In the genomic region with DNA sequence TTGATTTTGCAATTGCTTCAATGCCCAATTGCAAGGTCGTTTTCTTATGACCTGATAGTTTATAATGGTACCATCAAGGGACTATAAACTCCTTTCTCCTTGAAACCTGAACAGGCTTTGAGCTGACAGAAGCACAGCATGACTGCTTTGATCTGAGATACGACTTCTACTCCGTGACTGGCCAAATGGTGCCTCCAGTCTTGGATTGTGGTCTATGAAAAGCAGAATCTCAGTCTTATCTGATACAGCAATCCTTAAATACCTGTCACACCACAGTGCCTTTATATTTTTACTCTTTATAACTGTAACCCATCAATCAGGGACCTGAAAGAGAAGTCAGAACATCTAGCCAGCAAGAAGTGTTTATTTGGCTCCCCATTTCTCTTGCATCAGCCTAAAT, we compare ENCODE assay signal across 15 cellular contexts.
DNase-seq lines count a peak whose midpoint lies in the region; ATAC-seq, FAIRE-seq and TF ChIP-seq lines count a peak whose summit lies in the region.
"Had no signal": no experiment of that assay in that cellular context is flagged by ENCODE, and none has a peak within 500 bp of the region (broad histone marks: within the 10 kb centered on the region; RNA-seq: fewer than 3 reads in every experiment).

No MANE protein-coding gene starts in this region.

- H3K9me3 ChIP-seq in mesodermal cell (ENCODE audit: control insufficient read depth, low read length) (no peaks in the 10 kb centered on the region), mucosa of descending colon (no peaks in the 10 kb centered on the region)

- H3K4me3 ChIP-seq in mesodermal cell (ENCODE audit: extremely low read depth, insufficient read depth, low read length, poor library complexity, severe bottlenecking) (no peak overlapping the region), mucosa of descending colon (no peak overlapping the region)
- H3K4me3 ChIP-seq: BLaER1 treated with 17β-estradiol and CSF1 and Interleukin-3, amounts not matched to agents 10 nM and 100 nM had no signal

- CTCF ChIA-PET in activated CD8-positive, alpha-beta T cell treated with anti-CD3 and anti-CD28 coated beads for 36 hours (lab: Charles Lee), result interaction anchor here (1.9 kb wide), 1 partner anchor 12 kb away, joined by 4 read pairs; no protein-coding TSS in a partner anchor
- CTCF ChIA-PET in activated CD8-positive, alpha-beta T cell treated with anti-CD3 and anti-CD28 coated beads, Interleukin-2, amount 10 ng/mL, durations not matched to agents 7 days and 5 days (lab: Charles Lee), result no interaction called here

- H3K27me3 Mint-ChIP-seq in activated CD8-positive, alpha-beta T cell treated with anti-CD3 and anti-CD28 coated beads for 36 hours, result no peaks in the 10 kb centered on the region
- H3K27me3 Mint-ChIP-seq in activated CD8-positive, alpha-beta T cell treated with anti-CD3 and anti-CD28 coated beads, Interleukin-2, amount 10 ng/mL, durations not matched to agents 7 days and 5 days (ENCODE audit: low read depth), result no peaks in the 10 kb centered on the region
- H3K27me3 Mint-ChIP-seq: CD4-positive, CD25-positive, alpha-beta regulatory T cell had no signal

- intact Hi-C loops in activated CD8-positive, alpha-beta T cell treated with anti-CD3 and anti-CD28 coated beads for 36 hours (cut with micrococcal nuclease), result no loop called here
- intact Hi-C loops in mucosa of descending colon (cut with DNase I, micrococcal nuclease), result no loop called here

- H3K36me3 ChIP-seq in mesodermal cell (ENCODE audit: control insufficient read depth, insufficient read depth, low read length), result peaks cover 7% of the 10 kb centered on the region
- H3K36me3 ChIP-seq in mucosa of descending colon (ENCODE audit: low read depth), result no peaks in the 10 kb centered on the region

- peaks cover 15% of the 10 kb centered on the region for H3K36me3 Mint-ChIP-seq in activated CD8-positive, alpha-beta T cell treated with anti-CD3 and anti-CD28 coated beads for 36 hours (ENCODE audit: low read depth)
- peaks cover 48% of the 10 kb centered on the region for H3K36me3 Mint-ChIP-seq in activated CD8-positive, alpha-beta T cell treated with anti-CD3 and anti-CD28 coated beads, Interleukin-2, amount 10 ng/mL, durations not matched to agents 7 days and 5 days (ENCODE audit: low read depth)

- peak overlapping the region; percentile 38 for H3K27ac Mint-ChIP-seq in activated CD8-positive, alpha-beta T cell treated with anti-CD3 and anti-CD28 coated beads for 36 hours
- H3K27ac Mint-ChIP-seq in activated CD8-positive, alpha-beta T cell treated with anti-CD3 and anti-CD28 coated beads, Interleukin-2, amount 10 ng/mL, durations not matched to agents 7 days and 5 days, result no peak overlapping the region
- H3K27ac Mint-ChIP-seq: CD4-positive, CD25-positive, alpha-beta regulatory T cell had no signal

- H3K4me1 ChIP-seq in mesodermal cell (ENCODE audit: control insufficient read depth, insufficient read depth, low read length, poor library complexity, severe bottlenecking), result no peaks in the 10 kb centered on the region
- H3K4me1 ChIP-seq in mucosa of descending colon (ENCODE audit: low read depth), result no peaks in the 10 kb centered on the region

- WGBS in mesodermal cell (ENCODE audit: insufficient coverage in 2 of 2), 2 experiments, result 50% methylated on average over 1 of the region's 3 CpGs; no CpG with 5 or more reads in 1 of the 2 experiments

- no peak for ATAC-seq in activated CD8-positive, alpha-beta T cell treated with anti-CD3 and anti-CD28 coated beads for 36 hours
- no peak for ATAC-seq in activated CD8-positive, alpha-beta T cell treated with anti-CD3 and anti-CD28 coated beads, Interleukin-2, amount 10 ng/mL, durations not matched to agents 7 days and 5 days
- no peak for ATAC-seq in mucosa of descending colon
- ATAC-seq in HG03095 (IDR thresholded peaks at IDR 0.05; ENCODE audit: unreplicated experiment), result no peak

- peak; percentile 11 for FAIRE-seq in GM19239 (lab: Jason Lieb, UNC)
- FAIRE-seq: GM12892 had no signal

- peak overlapping the region; percentile 1 for H3K27ac ChIP-seq in mesodermal cell (ENCODE audit: low read depth, low read length, severe bottlenecking)
- H3K27ac ChIP-seq: BLaER1 treated with 17β-estradiol and CSF1 and Interleukin-3, amounts not matched to agents 10 nM and 100 nM had no signal

- H3K9me3 Mint-ChIP-seq in activated CD8-positive, alpha-beta T cell treated with anti-CD3 and anti-CD28 coated beads for 36 hours, result no peaks in the 10 kb centered on the region
- no peaks in the 10 kb centered on the region for H3K9me3 Mint-ChIP-seq in activated CD8-positive, alpha-beta T cell treated with anti-CD3 and anti-CD28 coated beads, Interleukin-2, amount 10 ng/mL, durations not matched to agents 7 days and 5 days (ENCODE audit: insufficient read depth)
- H3K9me3 Mint-ChIP-seq: CD4-positive, CD25-positive, alpha-beta regulatory T cell had no signal

- DNase-seq in activated CD8-positive, alpha-beta T cell treated with anti-CD3 and anti-CD28 coated beads for 36 hours, result no peak
- DNase-seq in activated CD8-positive, alpha-beta T cell treated with anti-CD3 and anti-CD28 coated beads, Interleukin-2, amount 10 ng/mL, durations not matched to agents 7 days and 5 days, result no peak
- DNase-seq in GM19239 (ENCODE audit: insufficient read length, low spot score), result no peak
- peak; percentile 72 for DNase-seq in NCI-H69 (lab: John Stamatoyannopoulos, UW)
- DNase-seq in mucosa of descending colon, result no peak
- DNase-seq in T-helper 1 cell, result no peak
- DNase-seq: ACHN; CD4-positive, CD25-positive, alpha-beta regulatory T cell; DND-41; GDM1; HCEC 1CT had no signal

- H3K4me1 Mint-ChIP-seq in activated CD8-positive, alpha-beta T cell treated with anti-CD3 and anti-CD28 coated beads for 36 hours (ENCODE audit: low read depth), result peaks cover 8% of the 10 kb centered on the region
- no peaks in the 10 kb centered on the region for H3K4me1 Mint-ChIP-seq in activated CD8-positive, alpha-beta T cell treated with anti-CD3 and anti-CD28 coated beads, Interleukin-2, amount 10 ng/mL, durations not matched to agents 7 days and 5 days (ENCODE audit: low read depth)

- no peak overlapping the region for H3K4me3 Mint-ChIP-seq in activated CD8-positive, alpha-beta T cell treated with anti-CD3 and anti-CD28 coated beads for 36 hours
- no peak overlapping the region for H3K4me3 Mint-ChIP-seq in activated CD8-positive, alpha-beta T cell treated with anti-CD3 and anti-CD28 coated beads, Interleukin-2, amount 10 ng/mL, durations not matched to agents 7 days and 5 days
- H3K4me3 Mint-ChIP-seq: CD4-positive, CD25-positive, alpha-beta regulatory T cell had no signal

- POLR2A ChIA-PET in activated CD8-positive, alpha-beta T cell treated with anti-CD3 and anti-CD28 coated beads for 36 hours (lab: Charles Lee), result no interaction called here
- POLR2A ChIA-PET in activated CD8-positive, alpha-beta T cell treated with anti-CD3 and anti-CD28 coated beads, Interleukin-2, amount 10 ng/mL, durations not matched to agents 7 days and 5 days (lab: Charles Lee), result no interaction called here

- TF ChIP-seq CTCF in activated CD8-positive, alpha-beta T cell treated with anti-CD3 and anti-CD28 coated beads for 36 hours (IDR thresholded peaks at IDR 0.05), result no peak
- TF ChIP-seq CTCF in mucosa of descending colon (IDR thresholded peaks at IDR 0.05), result no peak
